In genomic region chr9:117546894-117547293, GRCh38 we compare ENCODE assay signal across 11 cellular contexts.
DNase-seq lines count a peak whose midpoint lies in the region; ATAC-seq and TF ChIP-seq lines count a peak whose summit lies in the region.
"Had no signal": no experiment of that assay in that cellular context is flagged by ENCODE, and none has a peak within 500 bp of the region (broad histone marks: within the 10 kb centered on the region; RNA-seq: fewer than 3 reads in every experiment).

No MANE protein-coding gene starts in this region.

- H3K27me3 Mint-ChIP-seq in CD4-positive, CD25-positive, alpha-beta regulatory T cell = no peaks in the 10 kb centered on the region
- H3K27me3 Mint-ChIP-seq in activated CD8-positive, alpha-beta T cell treated with anti-CD3 and anti-CD28 coated beads for 36 hours = no peaks in the 10 kb centered on the region

- ATAC-seq in CD4-positive, CD25-positive, alpha-beta regulatory T cell (ENCODE audit: low read depth in 2 of 2) = no peak
- ATAC-seq in GM19351 (IDR thresholded peaks at IDR 0.05; ENCODE audit: unreplicated experiment) (peak; percentile 56), GM19397 (IDR thresholded peaks at IDR 0.05; ENCODE audit: unreplicated experiment) (no peak), GM21576 (IDR thresholded peaks at IDR 0.05; ENCODE audit: unreplicated experiment) (no peak)
- ATAC-seq in activated CD8-positive, alpha-beta T cell treated with anti-CD3 and anti-CD28 coated beads for 36 hours = no peak

- CTCF ChIA-PET in activated CD8-positive, alpha-beta T cell treated with anti-CD3 and anti-CD28 coated beads for 36 hours (lab: Charles Lee) = no interaction called here

- H3K4me1 ChIP-seq in CD4-positive, CD25-positive, alpha-beta regulatory T cell (ENCODE audit: control insufficient read depth, insufficient read depth, low read length, poor library complexity, severe bottlenecking) = no peaks in the 10 kb centered on the region

- H3K9me3 Mint-ChIP-seq in CD4-positive, CD25-positive, alpha-beta regulatory T cell = peaks cover 0 to 2% (median 0%) of the 10 kb centered on the region in 7 donors
- H3K9me3 Mint-ChIP-seq in activated CD8-positive, alpha-beta T cell treated with anti-CD3 and anti-CD28 coated beads for 36 hours = no peaks in the 10 kb centered on the region

- intact Hi-C loops in activated CD8-positive, alpha-beta T cell treated with anti-CD3 and anti-CD28 coated beads for 36 hours (cut with micrococcal nuclease) = no loop called here

- DNase-seq in CD4-positive, CD25-positive, alpha-beta regulatory T cell = peak in 2 of 3 donors; percentile 21 to 30
- peak; percentile 16 for DNase-seq in activated CD8-positive, alpha-beta T cell treated with anti-CD3 and anti-CD28 coated beads for 36 hours
- DNase-seq in left kidney (ENCODE audit: low read depth, low spot score) (peak; percentile 38), DMS114 treated with DMSO at 0.1 percent for 48 hours (lab: John Stamatoyannopoulos, UW; ENCODE audit: unreplicated experiment) (no peak)
- DNase-seq in NK-92 treated with Interleukin-12 subunit alpha and Interleukin-12 subunit beta, amount 100 ng/mL, for 24 hours (lab: John Stamatoyannopoulos, UW) = no peak
- DNase-seq: foreskin melanocyte, occipital lobe had no signal

- no peaks in the 10 kb centered on the region for H3K36me3 Mint-ChIP-seq in CD4-positive, CD25-positive, alpha-beta regulatory T cell
- H3K36me3 Mint-ChIP-seq in activated CD8-positive, alpha-beta T cell treated with anti-CD3 and anti-CD28 coated beads for 36 hours (ENCODE audit: low read depth) = no peaks in the 10 kb centered on the region

- TF ChIP-seq CTCF in activated CD8-positive, alpha-beta T cell treated with anti-CD3 and anti-CD28 coated beads for 36 hours (IDR thresholded peaks at IDR 0.05) = no peak

- H3K9me3 ChIP-seq in CD4-positive, CD25-positive, alpha-beta regulatory T cell (ENCODE audit: control insufficient read depth in 2 of 2, low read length in 2 of 2) = no peaks in the 10 kb centered on the region

- no peak overlapping the region for H3K27ac ChIP-seq in CD4-positive, CD25-positive, alpha-beta regulatory T cell (ENCODE audit: insufficient read depth, low read length, poor library complexity, severe bottlenecking)
- H3K27ac ChIP-seq: KMS-11 had no signal

- H3K4me3 Mint-ChIP-seq in CD4-positive, CD25-positive, alpha-beta regulatory T cell = no peak overlapping the region
- no peak overlapping the region for H3K4me3 Mint-ChIP-seq in activated CD8-positive, alpha-beta T cell treated with anti-CD3 and anti-CD28 coated beads for 36 hours

- no peaks in the 10 kb centered on the region for H3K27me3 ChIP-seq in CD4-positive, CD25-positive, alpha-beta regulatory T cell (ENCODE audit: control insufficient read depth, insufficient read depth, low read length)

- H3K36me3 ChIP-seq in CD4-positive, CD25-positive, alpha-beta regulatory T cell (ENCODE audit: control insufficient read depth, insufficient read depth, low read length) = no peaks in the 10 kb centered on the region

- H3K4me1 Mint-ChIP-seq in CD4-positive, CD25-positive, alpha-beta regulatory T cell = peaks cover 0 to 9% (median 2%) of the 10 kb centered on the region in 4 donors
- H3K4me1 Mint-ChIP-seq in activated CD8-positive, alpha-beta T cell treated with anti-CD3 and anti-CD28 coated beads for 36 hours (ENCODE audit: low read depth) = no peaks in the 10 kb centered on the region

- POLR2A ChIA-PET in activated CD8-positive, alpha-beta T cell treated with anti-CD3 and anti-CD28 coated beads for 36 hours (lab: Charles Lee) = no interaction called here

- no peak overlapping the region for H3K4me3 ChIP-seq in CD4-positive, CD25-positive, alpha-beta regulatory T cell (ENCODE audit: low read depth, low read length)

- no peak overlapping the region for H3K27ac Mint-ChIP-seq in CD4-positive, CD25-positive, alpha-beta regulatory T cell
- H3K27ac Mint-ChIP-seq in activated CD8-positive, alpha-beta T cell treated with anti-CD3 and anti-CD28 coated beads for 36 hours = no peak overlapping the region

Comparison
In these comparisons a context has a peak if more than half of its experiments do, and no peak if none do; other contexts are left out.
1. DNase-seq: peak in CD4-positive, CD25-positive, alpha-beta regulatory T cell (2 of 3), activated CD8-positive, alpha-beta T cell treated with anti-CD3 and anti-CD28 coated beads for 36 hours (single experiment) and left kidney (single experiment); none in DMS114 treated with DMSO at 0.1 percent for 48 hours (single experiment) and NK-92 treated with Interleukin-12 subunit alpha and Interleukin-12 subunit beta, amount 100 ng/mL, for 24 hours (single experiment).